In the genomic region with DNA sequence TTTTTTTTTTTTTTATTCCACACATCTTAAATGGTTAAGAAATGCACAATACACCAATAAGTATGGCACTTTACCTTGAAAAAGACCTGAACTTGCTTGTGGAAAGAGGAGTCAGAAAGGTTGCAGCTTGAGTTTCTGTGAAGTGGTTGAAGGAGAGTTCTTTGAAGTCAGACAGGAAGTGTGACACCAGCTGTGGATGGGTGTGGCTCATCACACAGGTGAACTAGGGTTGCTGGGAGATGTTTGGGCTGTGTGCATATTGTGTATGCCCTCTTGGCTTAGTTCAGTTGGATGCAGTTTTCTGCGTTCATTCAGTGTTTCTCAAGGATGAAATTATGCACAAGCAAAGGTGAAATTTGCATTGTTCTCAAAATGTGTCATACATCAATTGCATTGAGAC, we compare ENCODE assay signal across 9 cellular contexts. TPM values are rescaled to one million over a fixed set of nuclear protein-coding genes. Genes with fewer than 3 reads are reported as not detected.
DNase-seq lines count a peak whose midpoint lies in the region; ATAC-seq lines count a peak whose summit lies in the region.
"Had no signal": no experiment of that assay in that cellular context is flagged by ENCODE, and none has a peak within 500 bp of the region (broad histone marks: within the 10 kb centered on the region; RNA-seq: fewer than 3 reads in every experiment).

No MANE protein-coding gene starts in this region.

- DNase-seq in SW480 (ENCODE audit: low spot score) (peak; percentile 82), NCI-H2227 (lab: John Stamatoyannopoulos, UW; ENCODE audit: unreplicated experiment) (no peak), cerebellum (ENCODE audit: low spot score) (no peak), NCI-H1105 treated with DMSO at 0.1 percent for 48 hours (lab: John Stamatoyannopoulos, UW) (no peak)
- DNase-seq in activated naive CD4-positive, alpha-beta T cell treated with anti-CD3 and anti-CD28 coated beads, Interleukin-2, amount 50 U/mL, for 16 hours, result peak; percentile 60
- DNase-seq in stimulated activated CD4-positive, alpha-beta T cell treated with anti-CD3 and anti-CD28 coated beads, Interleukin-2, amount 100 ng/mL, for 4 hours (ENCODE audit: low read depth), result peak; percentile 63
- DNase-seq: NCI-H774 had no signal

- peak; percentile 53 for ATAC-seq in GM21723 (IDR thresholded peaks at IDR 0.05; ENCODE audit: unreplicated experiment)
- no peak for ATAC-seq in HG03196 (IDR thresholded peaks at IDR 0.05; ENCODE audit: unreplicated experiment)

RNA-seq across cellular contexts. Expression of a gene that starts 6.3 kb away (rescaled TPM):
- 4.4 TPM for total RNA-seq in cerebellum

RNA-seq across cellular contexts. Expression of a gene that starts 11.4 kb away (rescaled TPM):
- total RNA-seq in cerebellum, result 0.18 TPM

Comparison
In these comparisons a context has a peak if more than half of its experiments do, and no peak if none do; other contexts are left out.
1. DNase-seq: peak in SW480 (single experiment), activated naive CD4-positive, alpha-beta T cell treated with anti-CD3 and anti-CD28 coated beads, Interleukin-2, amount 50 U/mL, for 16 hours (single experiment) and stimulated activated CD4-positive, alpha-beta T cell treated with anti-CD3 and anti-CD28 coated beads, Interleukin-2, amount 100 ng/mL, for 4 hours (single experiment); none in NCI-H2227 (single experiment), cerebellum (single experiment) and NCI-H1105 treated with DMSO at 0.1 percent for 48 hours (single experiment).